19 cellular contexts compared by ENCODE assay signal in genomic region chr1:21878840-21879478, GRCh38. TPM values are rescaled to one million over a fixed set of nuclear protein-coding genes. Genes with fewer than 3 reads are reported as not detected.
DNase-seq lines count a peak whose midpoint lies in the region; ATAC-seq and TF ChIP-seq lines count a peak whose summit lies in the region.
"Had no signal": no experiment of that assay in that cellular context is flagged by ENCODE, and none has a peak within 500 bp of the region (broad histone marks: within the 10 kb centered on the region; RNA-seq: fewer than 3 reads in every experiment).

No MANE protein-coding gene starts in this region.

- H3K9me3 ChIP-seq in right atrium auricular region, result no peaks in the 10 kb centered on the region
- no peaks in the 10 kb centered on the region for H3K9me3 ChIP-seq in neuronal stem cell (replicated peaks in 1 of 2; ENCODE audit: control insufficient read depth in 2 of 2, insufficient read depth in 1 of 2, low read depth in 1 of 2, low read length in 2 of 2)
- H3K9me3 ChIP-seq: BLaER1 had no signal

- peaks cover 9% of the 10 kb centered on the region for H3K79me1 ChIP-seq in neuronal stem cell (ENCODE audit: low read depth, low read length)

- intact Hi-C loops in left ventricle myocardium superior (cut with micrococcal nuclease), result no loop called here

- peaks cover 15% of the 10 kb centered on the region for H3K27me3 Mint-ChIP-seq in endothelial cell (ENCODE audit: unreplicated experiment)
- H3K27me3 Mint-ChIP-seq: CD4-positive, alpha-beta memory T cell had no signal

- H3K36me3 ChIP-seq in right atrium auricular region, result peaks cover 84% of the 10 kb centered on the region
- peaks cover 55 to 80% of the 10 kb centered on the region in 2 donors for H3K36me3 ChIP-seq in neuronal stem cell (replicated peaks in 1 of 2; ENCODE audit: control insufficient read depth in 2 of 2, insufficient read depth in 2 of 2, low read length in 2 of 2)

- peak overlapping the region; percentile 26 to 51 for H3K27ac ChIP-seq in right atrium auricular region
- H3K27ac ChIP-seq in neuronal stem cell (replicated peaks; ENCODE audit: low read length), result no peak overlapping the region
- H3K27ac ChIP-seq: BLaER1 had no signal

- no peak overlapping the region for H2AFZ ChIP-seq in neuronal stem cell (ENCODE audit: low read length)

- WGBS in neuronal stem cell (ENCODE audit: extremely low coverage in 2 of 2, insufficient read length in 2 of 2, insufficient replicate concordance in 1 of 2), 2 donors, result no CpG with 5 or more reads among the region's 11 CpGs

- H3K23ac ChIP-seq in neuronal stem cell (ENCODE audit: low read depth, low read length, poor library complexity), result peak overlapping the region; percentile 55

- H2BK15ac ChIP-seq in neuronal stem cell (ENCODE audit: low read length), result no peak overlapping the region

- no peak overlapping the region for H3K4ac ChIP-seq in neuronal stem cell (ENCODE audit: low read length)

- no peak overlapping the region for H4K8ac ChIP-seq in neuronal stem cell (ENCODE audit: low read depth, low read length)

- TF ChIP-seq CTCF in right atrium auricular region (IDR thresholded peaks at IDR 0.05) (no peak), endothelial cell (IDR thresholded peaks at IDR 0.05; ENCODE audit: unreplicated experiment) (no peak)

- H4K91ac ChIP-seq in neuronal stem cell (ENCODE audit: low read depth, low read length, poor library complexity), result no peak overlapping the region

- no peak overlapping the region for H3K27ac Mint-ChIP-seq in endothelial cell (ENCODE audit: unreplicated experiment)
- H3K27ac Mint-ChIP-seq: CD14-positive monocyte; CD4-positive, alpha-beta memory T cell had no signal

- H2BK5ac ChIP-seq in neuronal stem cell (ENCODE audit: low read length), result no peak overlapping the region

- H3K36me3 Mint-ChIP-seq in endothelial cell (ENCODE audit: low read depth, unreplicated experiment), result peaks cover 28% of the 10 kb centered on the region
- H3K36me3 Mint-ChIP-seq: CD14-positive monocyte; CD4-positive, alpha-beta memory T cell had no signal

- no peaks in the 10 kb centered on the region for H3K4me1 Mint-ChIP-seq in endothelial cell (ENCODE audit: unreplicated experiment)
- H3K4me1 Mint-ChIP-seq: CD4-positive, alpha-beta memory T cell had no signal

- H3K4me3 Mint-ChIP-seq in endothelial cell (ENCODE audit: unreplicated experiment), result peak overlapping the region; percentile 25
- H3K4me3 Mint-ChIP-seq: CD14-positive monocyte; CD4-positive, alpha-beta memory T cell had no signal

- H3K27me3 ChIP-seq in right atrium auricular region, result no peaks in the 10 kb centered on the region
- H3K27me3 ChIP-seq in neuronal stem cell (ENCODE audit: control insufficient read depth in 3 of 3, insufficient read depth in 3 of 3, low read depth in 1 of 3, low read length in 3 of 3), result no peaks in the 10 kb centered on the region
- H3K27me3 ChIP-seq: BLaER1 had no signal

- peaks cover 0 to 23% of the 10 kb centered on the region in 2 donors for H3K4me1 ChIP-seq in right atrium auricular region
- H3K4me1 ChIP-seq in neuronal stem cell (ENCODE audit: control insufficient read depth in 2 of 2, insufficient read depth in 1 of 2, low read depth in 1 of 2, low read length in 2 of 2), result no peaks in the 10 kb centered on the region
- H3K4me1 ChIP-seq: BLaER1 had no signal

- H3K4me3 ChIP-seq in right atrium auricular region, result no peak overlapping the region
- H3K4me3 ChIP-seq in neuronal stem cell (ENCODE audit: low read length in 2 of 2), result no peak overlapping the region
- H3K4me3 ChIP-seq: BLaER1, GM12878 had no signal

- H3K9ac ChIP-seq in neuronal stem cell (ENCODE audit: low read depth, low read length, poor library complexity), result no peak overlapping the region
- H3K9ac ChIP-seq: BLaER1 had no signal

- no peak for ATAC-seq in left ventricle myocardium superior
- ATAC-seq in activated CD4-positive, CD25-positive, alpha-beta regulatory T cell treated with anti-CD3 and anti-CD28 coated beads, Interleukin-2, amount 50 U/mL, for 24 hours, result no peak
- ATAC-seq: GM12878, HCT116 had no signal

- no peak overlapping the region for H3K14ac ChIP-seq in neuronal stem cell (ENCODE audit: low read length)

- H3K18ac ChIP-seq in neuronal stem cell (ENCODE audit: low read length), result no peak overlapping the region

- no peak overlapping the region for H2BK12ac ChIP-seq in neuronal stem cell (ENCODE audit: low read length)

- DNase-seq in right atrium auricular region (ENCODE audit: low spot score) (no peak), left ventricle myocardium superior (no peak), endothelial cell (ENCODE audit: low spot score) (no peak), neuronal stem cell (ENCODE audit: low spot score) (no peak), DMS114 treated with DMSO at 0.1 percent for 48 hours (lab: John Stamatoyannopoulos, UW; ENCODE audit: unreplicated experiment) (no peak), NCI-H2171 treated with DMSO at 0.1 percent for 48 hours (lab: John Stamatoyannopoulos, UW) (no peak)
- DNase-seq: 8988T; Calu3; CD4-positive, alpha-beta memory T cell; DMS53; DND-41; EL; GOT3; H7 had no signal

- no peak overlapping the region for H2AK5ac ChIP-seq in neuronal stem cell (ENCODE audit: low read depth, low read length)

- H2BK120ac ChIP-seq in neuronal stem cell (ENCODE audit: low read depth, low read length), result no peak overlapping the region

- H3K9me3 Mint-ChIP-seq in endothelial cell (ENCODE audit: unreplicated experiment), result no peaks in the 10 kb centered on the region
- H3K9me3 Mint-ChIP-seq: CD14-positive monocyte; CD4-positive, alpha-beta memory T cell had no signal

- no peak overlapping the region for H3K4me2 ChIP-seq in neuronal stem cell (ENCODE audit: insufficient read depth, low read length, poor library complexity, severe bottlenecking)
- H3K4me2 ChIP-seq: BLaER1 had no signal

RNA-seq across cellular contexts. Expression of gene HSPG2, which starts 58.2 kb away (rescaled TPM):
- total RNA-seq in right atrium auricular region (100 to 1,000 TPM; 424 to 557 TPM), left ventricle myocardium superior (269 TPM), endothelial cell (ENCODE audit: unreplicated experiment) (1,732 TPM)
- 11.0 TPM for polyA plus RNA-seq in neuronal stem cell (2013, experiment 1 of 2)
- polyA plus RNA-seq in neuronal stem cell (2013, experiment 2 of 2), result 10.9 TPM
- polyA plus RNA-seq: CD14-positive monocyte; CD4-positive, alpha-beta memory T cell had no signal
